Comparison of ENCODE assay signal across 20 cellular contexts in genomic region chr5:172749076-172749475, GRCh38. TPM values are rescaled to one million over a fixed set of nuclear protein-coding genes. Genes with fewer than 3 reads are reported as not detected.
DNase-seq lines count a peak whose midpoint lies in the region; ATAC-seq, FAIRE-seq and TF ChIP-seq lines count a peak whose summit lies in the region.
"Had no signal": no experiment of that assay in that cellular context is flagged by ENCODE, and none has a peak within 500 bp of the region (broad histone marks: within the 10 kb centered on the region; RNA-seq: fewer than 3 reads in every experiment).

No MANE protein-coding gene starts in this region.

- H3K9me3 ChIP-seq in SJSA1 (replicated peaks) (peaks cover 7% of the 10 kb centered on the region; the same call in 1 of the 2 replicates), H1 (ENCODE audit: insufficient read depth in 2 of 2, low read depth in 1 of 2, low read length in 1 of 2) (peaks cover 6 to 9% of the 10 kb centered on the region in 2 experiments; a peak in 3 of 4 replicates), lung (ENCODE audit: control insufficient read depth in 2 of 2, insufficient read depth in 1 of 2, low read length in 1 of 2) (peaks cover 0 to 2% of the 10 kb centered on the region in 2 donors), subcutaneous abdominal adipose tissue (ENCODE audit: control insufficient read depth in 5 of 5, low read length in 5 of 5) (peaks cover 0 to 3% (median 0%) of the 10 kb centered on the region in 5 donors)

- H3K4me1 Mint-ChIP-seq in activated naive CD4-positive, alpha-beta T cell treated with anti-CD3 and anti-CD28 coated beads, Interleukin-2, amount 10 ng/mL, durations not matched to agents 7 days and 5 days, result no peaks in the 10 kb centered on the region
- H3K4me1 Mint-ChIP-seq: activated naive CD4-positive, alpha-beta T cell treated with anti-CD3 and anti-CD28 coated beads, Interleukin-2, amount 50 U/mL, for 24 hours had no signal

- no peak overlapping the region for H2BK5ac ChIP-seq in H1 (ENCODE audit: low read depth, low read length)

- H3K14ac ChIP-seq in H1 (ENCODE audit: insufficient read length), result no peak overlapping the region

- no peak for TF ChIP-seq EP300 in H1 (IDR thresholded peaks at IDR 0.05; ENCODE audit: borderline replicate concordance in 1 of 2, low read depth in 2 of 2, low read length in 2 of 2)

- no peak overlapping the region for H3K27ac Mint-ChIP-seq in activated naive CD4-positive, alpha-beta T cell treated with anti-CD3 and anti-CD28 coated beads, Interleukin-2, amount 10 ng/mL, durations not matched to agents 7 days and 5 days
- H3K27ac Mint-ChIP-seq: activated CD4-positive, alpha-beta memory T cell treated with anti-CD3 and anti-CD28 coated beads for 36 hours; activated naive CD4-positive, alpha-beta T cell treated with anti-CD3 and anti-CD28 coated beads, Interleukin-2, amount 50 U/mL, for 24 hours; activated T-cell treated with anti-CD3 and anti-CD28 coated beads, Interleukin-2, amount 50 U/mL, for 24 hours; CD8-positive, alpha-beta T cell had no signal

- peak overlapping the region; percentile 85; the same call in 1 of the 2 replicates for H2AFZ ChIP-seq in H1 (ENCODE audit: low read length)

- CTCF ChIA-PET in H1 (lab: Charles Lee; ENCODE audit: partially characterized antibody), result interaction anchor here (0.6 to 2.7 kb wide), 7 partner anchors 16 to 251 kb away, joined by 3 to 11 read pairs (median 4); partner anchors contain the start of genes ATP6V0E1 and DUSP1
- CTCF ChIA-PET in activated naive CD4-positive, alpha-beta T cell treated with anti-CD3 and anti-CD28 coated beads, Interleukin-2, amount 10 ng/mL, durations not matched to agents 7 days and 5 days (lab: Charles Lee), result no interaction called here

- H3K36me3 ChIP-seq in SJSA1 (no peaks in the 10 kb centered on the region), H1 (ENCODE audit: control insufficient read depth in 2 of 4, insufficient read depth in 4 of 4, low read length in 3 of 4) (no peaks in the 10 kb centered on the region), lung (ENCODE audit: control insufficient read depth in 2 of 2, insufficient read depth in 2 of 2, low read length in 2 of 2) (no peaks in the 10 kb centered on the region), subcutaneous abdominal adipose tissue (ENCODE audit: control insufficient read depth in 5 of 5, insufficient read depth in 5 of 5, low read length in 5 of 5) (no peaks in the 10 kb centered on the region)
- H3K36me3 ChIP-seq: WERI-Rb-1 had no signal

- H3K9ac ChIP-seq in H1 (replicated peaks in 1 of 4; ENCODE audit: extremely low read depth in 1 of 4, low read depth in 3 of 4, low read length in 3 of 4) (no peak overlapping the region; a peak in 1 of 7 replicates), subcutaneous abdominal adipose tissue (ENCODE audit: low read length in 5 of 5) (no peak overlapping the region)
- H3K9ac ChIP-seq: KMS-11 had no signal

- H2AK5ac ChIP-seq in H1 (ENCODE audit: low read depth, low read length), result no peak overlapping the region

- no peak overlapping the region for H4K91ac ChIP-seq in H1 (replicated peaks; ENCODE audit: insufficient read length, low read length)

- H3K27ac ChIP-seq in SJSA1 (peak overlapping the region; percentile 83), H1 (ENCODE audit: low read depth, low read length) (no peak overlapping the region), lung (ENCODE audit: low read depth in 1 of 2, low read length in 1 of 2) (peak overlapping the region; percentile 88 to 96), subcutaneous abdominal adipose tissue (ENCODE audit: low read depth, low read length) (peak overlapping the region; percentile 46)
- H3K27ac ChIP-seq: KMS-11, WERI-Rb-1 had no signal

- FAIRE-seq in H1 (lab: Jason Lieb, UNC), result no peak

- H3K79me2 ChIP-seq in H1 (ENCODE audit: control insufficient read depth in 1 of 2, insufficient read depth in 2 of 2, low read length in 2 of 2), result no peaks in the 10 kb centered on the region

- TF ChIP-seq CTCF in H1 (IDR thresholded peaks at IDR 0.05; ENCODE audit: control extremely low read depth in 1 of 3, insufficient read depth in 1 of 3, low read depth in 1 of 3, low read length in 3 of 3), result no peak
- no peak for TF ChIP-seq CTCF in lung (IDR thresholded peaks at IDR 0.05; ENCODE audit: control extremely low read depth, extremely low read depth)

- TF ChIP-seq POLR2A in H1 (IDR thresholded peaks at IDR 0.05; ENCODE audit: control extremely low read depth in 1 of 2, low read depth in 2 of 2, low read length in 2 of 2), result no peak

- H4K5ac ChIP-seq in H1 (ENCODE audit: insufficient read length, low read depth, low read length), result no peak overlapping the region

- peaks cover 28% of the 10 kb centered on the region for H3K27me3 Mint-ChIP-seq in activated naive CD4-positive, alpha-beta T cell treated with anti-CD3 and anti-CD28 coated beads, Interleukin-2, amount 10 ng/mL, durations not matched to agents 7 days and 5 days
- H3K27me3 Mint-ChIP-seq: activated naive CD4-positive, alpha-beta T cell treated with anti-CD3 and anti-CD28 coated beads, Interleukin-2, amount 50 U/mL, for 24 hours; activated T-cell treated with anti-CD3 and anti-CD28 coated beads, Interleukin-2, amount 50 U/mL, for 24 hours had no signal

- H2BK12ac ChIP-seq in H1 (ENCODE audit: low read depth, low read length), result no peak overlapping the region

- no peak overlapping the region for H3K4ac ChIP-seq in H1 (replicated peaks; ENCODE audit: insufficient read length, low read depth, low read length)

- H3K23ac ChIP-seq in H1 (ENCODE audit: insufficient read length), result no peak overlapping the region

- H3K4me1 ChIP-seq in SJSA1 (replicated peaks) (peaks cover 37% of the 10 kb centered on the region), H1 (replicated peaks in 1 of 4; ENCODE audit: control insufficient read depth in 3 of 4, insufficient read depth in 4 of 4, low read length in 3 of 4) (peaks cover 0 to 4% (median 0%) of the 10 kb centered on the region in 4 experiments; a peak in 3 of 7 replicates), lung (ENCODE audit: control insufficient read depth in 2 of 2, insufficient read depth in 2 of 2, low read length in 2 of 2) (peaks cover 8 to 15% of the 10 kb centered on the region in 2 donors), subcutaneous abdominal adipose tissue (ENCODE audit: control insufficient read depth in 5 of 5, insufficient read depth in 5 of 5, low read length in 5 of 5) (peaks cover 12 to 38% (median 29%) of the 10 kb centered on the region in 5 donors)

- peak overlapping the region; percentile 12; the same call in 1 of the 2 replicates for H4K8ac ChIP-seq in H1 (ENCODE audit: extremely low read depth, insufficient read depth, low read length)

- H3K9me3 Mint-ChIP-seq in activated naive CD4-positive, alpha-beta T cell treated with anti-CD3 and anti-CD28 coated beads, Interleukin-2, amount 10 ng/mL, durations not matched to agents 7 days and 5 days, result peaks cover 6% of the 10 kb centered on the region
- H3K9me3 Mint-ChIP-seq: activated naive CD4-positive, alpha-beta T cell treated with anti-CD3 and anti-CD28 coated beads, Interleukin-2, amount 50 U/mL, for 24 hours; CD8-positive, alpha-beta T cell had no signal

- POLR2A ChIA-PET in H1 (lab: Charles Lee; ENCODE audit: partially characterized antibody), result interaction anchor here (1.3 to 1.9 kb wide), 2 partner anchors 15 to 22 kb away, joined by 3 to 8 read pairs; partner anchors contain the start of gene DUSP1

- no peaks in the 10 kb centered on the region for H3K36me3 Mint-ChIP-seq in activated naive CD4-positive, alpha-beta T cell treated with anti-CD3 and anti-CD28 coated beads, Interleukin-2, amount 10 ng/mL, durations not matched to agents 7 days and 5 days
- H3K36me3 Mint-ChIP-seq: activated CD4-positive, alpha-beta memory T cell treated with anti-CD3 and anti-CD28 coated beads for 36 hours; activated naive CD4-positive, alpha-beta T cell treated with anti-CD3 and anti-CD28 coated beads, Interleukin-2, amount 50 U/mL, for 24 hours; brain; CD8-positive, alpha-beta T cell had no signal

- no peak overlapping the region for H2BK20ac ChIP-seq in H1 (ENCODE audit: low read length)

- no peaks in the 10 kb centered on the region for H3K27me3 ChIP-seq in SJSA1 (replicated peaks)
- peaks cover 0 to 11% (median 9%) of the 10 kb centered on the region in 4 experiments; a peak in 6 of 7 replicates for H3K27me3 ChIP-seq in H1 (replicated peaks in 1 of 4; ENCODE audit: control insufficient read depth in 3 of 4, extremely low read depth in 1 of 4, insufficient read depth in 3 of 4, low read length in 3 of 4)
- H3K27me3 ChIP-seq in lung (ENCODE audit: control insufficient read depth, insufficient read depth), result no peaks in the 10 kb centered on the region
- H3K27me3 ChIP-seq in subcutaneous abdominal adipose tissue (ENCODE audit: control insufficient read depth in 5 of 5, insufficient read depth in 4 of 5, low read length in 5 of 5), result no peaks in the 10 kb centered on the region

- DNase-seq in SJSA1 (ENCODE audit: low read depth in 1 of 2, low spot score in 2 of 2) (no peak), H1 (ENCODE audit: low read depth in 1 of 2, low spot score in 2 of 2) (no peak), lung (ENCODE audit: low spot score) (no peak), NCI-H1048 (lab: John Stamatoyannopoulos, UW) (no peak), hypothalamus (lab: John Stamatoyannopoulos, UW) (no peak)
- no peak for DNase-seq in activated naive CD4-positive, alpha-beta T cell treated with anti-CD3 and anti-CD28 coated beads, Interleukin-2, amount 10 ng/mL, durations not matched to agents 7 days and 5 days
- DNase-seq: activated CD4-positive, alpha-beta memory T cell treated with anti-CD3 and anti-CD28 coated beads for 36 hours; activated T-cell treated with anti-CD3 and anti-CD28 coated beads, Interleukin-2, amount 50 U/mL, for 24 hours; CD8-positive, alpha-beta T cell; hippocampal formation; NCI-H1092; NCI-H510A treated with DMSO at 0.1 percent for 48 hours; occipital lobe; T-helper 1 cell; WERI-Rb-1 had no signal

- no peaks in the 10 kb centered on the region for H3K79me1 ChIP-seq in H1 (ENCODE audit: low read depth, low read length)

- H4K20me1 ChIP-seq in H1 (replicated peaks in 1 of 2; ENCODE audit: control insufficient read depth in 1 of 2, insufficient read depth in 2 of 2, low read length in 2 of 2), result no peaks in the 10 kb centered on the region

- no peak overlapping the region for H2BK120ac ChIP-seq in H1 (replicated peaks; ENCODE audit: low read depth, low read length)

- WGBS in H1 (ENCODE audit: extremely low coverage in 1 of 2, insufficient coverage in 1 of 2, insufficient read length in 1 of 2, insufficient replicate concordance in 2 of 2, low coverage in 1 of 2, low lambda C conversion rate in 2 of 2, missing lambda C conversion rate in 1 of 2), 2 experiments, result 93% methylated on average over 7 of the region's 7 CpGs; no CpG with 5 or more reads in 1 of the 2 experiments
- WGBS in lung, 2 donors, result 94 to 95% methylated on average over 7 of the region's 7 CpGs

- H3K18ac ChIP-seq in H1 (ENCODE audit: extremely low read depth, low read length), result no peak overlapping the region

- H3K4me2 ChIP-seq in H1 (ENCODE audit: insufficient read depth in 1 of 2, low read depth in 2 of 2, low read length in 2 of 2), result 0 out of 4 replicates have a peak overlapping the region, but pooled peaks of 1 of the 2 experiments have one; percentile 41
- H3K4me2 ChIP-seq: KMS-11 had no signal

- ATAC-seq in lung (ENCODE audit: insufficient read depth, low FRiP score) (no peak), HG02885 (IDR thresholded peaks at IDR 0.05; ENCODE audit: poor library complexity, unreplicated experiment) (no peak)
- ATAC-seq: CD8-positive, alpha-beta T cell had no signal

- H3K23me2 ChIP-seq in H1 (ENCODE audit: low read depth, low read length), result peaks cover 4% of the 10 kb centered on the region; the same call in 1 of the 2 replicates

- no peak overlapping the region for H3K56ac ChIP-seq in H1 (replicated peaks; ENCODE audit: insufficient read length, low read depth, low read length)

- H2BK15ac ChIP-seq in H1 (ENCODE audit: low read length), result no peak overlapping the region; the same call in 1 of the 2 replicates

- no peak for TF ChIP-seq RAD21 in H1 (IDR thresholded peaks at IDR 0.05 in 1 of 2, conservative IDR thresholded peaks at IDR 0.05 in 1 of 2; ENCODE audit: low read depth in 2 of 2, low read length in 2 of 2)

- H3K4me3 Mint-ChIP-seq in activated naive CD4-positive, alpha-beta T cell treated with anti-CD3 and anti-CD28 coated beads, Interleukin-2, amount 10 ng/mL, durations not matched to agents 7 days and 5 days, result no peak overlapping the region
- H3K4me3 Mint-ChIP-seq: activated CD4-positive, alpha-beta memory T cell treated with anti-CD3 and anti-CD28 coated beads for 36 hours; activated naive CD4-positive, alpha-beta T cell treated with anti-CD3 and anti-CD28 coated beads, Interleukin-2, amount 50 U/mL, for 24 hours; activated T-cell treated with anti-CD3 and anti-CD28 coated beads, Interleukin-2, amount 50 U/mL, for 24 hours; brain; CD8-positive, alpha-beta T cell had no signal

- H3K4me3 ChIP-seq in SJSA1 (no peak overlapping the region), H1 (ENCODE audit: extremely low read depth in 1 of 4, insufficient read depth in 2 of 4, low read depth in 3 of 4, low read length in 4 of 4) (0 out of 8 replicates have a peak overlapping the region, but pooled peaks of 1 of the 4 experiments have one; percentile 41), lung (no peak overlapping the region), subcutaneous abdominal adipose tissue (ENCODE audit: low read depth in 1 of 5, low read length in 5 of 5) (no peak overlapping the region)

RNA-seq across cellular contexts. Expression of gene DUSP1, which starts 21.9 kb away (rescaled TPM):
- total RNA-seq in SJSA1 (2014; rRNA removed; shearing (Covaris generic)), result 322 and 475 TPM in 2 replicates
- total RNA-seq in H1 (2021; fragmentation: NEBNext Ultra II Directional; extraction: Animal tissue kit (Norgen Biotek cat#: 25700)), result 6.5 and 8.6 TPM in 2 replicates
- 11.4 and 11.7 TPM in 2 replicates for polyA plus RNA-seq in H1 (2011; rRNA removed)
- 11.3 TPM for polyA plus RNA-seq in H1 (2011; cell fraction: cytosol; rRNA removed)
- polyA plus RNA-seq in H1 (2011; cell fraction: nucleus; rRNA removed), result 15.3 TPM
- polyA plus RNA-seq in H1 (2012, experiment 1 of 2), result 6.9 to 8.1 TPM (median 7.2 TPM) in 4 replicates
- polyA plus RNA-seq in H1 (2012, experiment 2 of 2), result 7.6 TPM
- polyA plus RNA-seq in H1 (2013, experiment 1 of 2), result 3.2 TPM
- 2.9 TPM for polyA plus RNA-seq in H1 (2013, experiment 2 of 2)
- 17.6 and 18.7 TPM in 2 replicates for polyA minus RNA-seq in H1 (2011; rRNA and poly(A)+ RNA removed)
- 10.2 TPM for polyA minus RNA-seq in H1 (2011; cell fraction: cytosol; rRNA and poly(A)+ RNA removed)
- polyA minus RNA-seq in H1 (2011; cell fraction: nucleus; rRNA and poly(A)+ RNA removed), result 47.4 TPM
- total RNA-seq in lung, result 100 to 1,000 TPM; 310 to 377 TPM
- 1,000 to 10,000 TPM in 1 of 2 donors, 100 to 1,000 TPM in 1; 138 to 1,153 TPM for polyA plus RNA-seq in lung

Comparison
In these comparisons a context has a peak if more than half of its experiments do, and no peak if none do; other contexts are left out.
1. RNA of gene DUSP1, which starts 21.9 kb away (total RNA-seq): 322 to 475 TPM in SJSA1 and 310 to 377 TPM in lung; 6.5 to 8.6 TPM in H1; every median in the first group is over 10 times any median in the second.